Comparison of ENCODE assay signal across 8 cellular contexts in genomic region chr2:63710732-63711131, GRCh38.
"Had no signal": no experiment of that assay in that cellular context is flagged by ENCODE, and none has a peak within 500 bp of the region (broad histone marks: within the 10 kb centered on the region; RNA-seq: fewer than 3 reads in every experiment).

No MANE protein-coding gene starts in this region.

- DNase-seq: GDM1, GF-D8 had no signal

- H3K4me3 ChIP-seq: GM12878 had no signal

- ATAC-seq: GM12878 had no signal

- FAIRE-seq: G401.6, GM12878, GM12891, GM12892, GM18507, GM19239 had no signal
